ENCODE assay signal across 1 cellular context in the genomic region with DNA sequence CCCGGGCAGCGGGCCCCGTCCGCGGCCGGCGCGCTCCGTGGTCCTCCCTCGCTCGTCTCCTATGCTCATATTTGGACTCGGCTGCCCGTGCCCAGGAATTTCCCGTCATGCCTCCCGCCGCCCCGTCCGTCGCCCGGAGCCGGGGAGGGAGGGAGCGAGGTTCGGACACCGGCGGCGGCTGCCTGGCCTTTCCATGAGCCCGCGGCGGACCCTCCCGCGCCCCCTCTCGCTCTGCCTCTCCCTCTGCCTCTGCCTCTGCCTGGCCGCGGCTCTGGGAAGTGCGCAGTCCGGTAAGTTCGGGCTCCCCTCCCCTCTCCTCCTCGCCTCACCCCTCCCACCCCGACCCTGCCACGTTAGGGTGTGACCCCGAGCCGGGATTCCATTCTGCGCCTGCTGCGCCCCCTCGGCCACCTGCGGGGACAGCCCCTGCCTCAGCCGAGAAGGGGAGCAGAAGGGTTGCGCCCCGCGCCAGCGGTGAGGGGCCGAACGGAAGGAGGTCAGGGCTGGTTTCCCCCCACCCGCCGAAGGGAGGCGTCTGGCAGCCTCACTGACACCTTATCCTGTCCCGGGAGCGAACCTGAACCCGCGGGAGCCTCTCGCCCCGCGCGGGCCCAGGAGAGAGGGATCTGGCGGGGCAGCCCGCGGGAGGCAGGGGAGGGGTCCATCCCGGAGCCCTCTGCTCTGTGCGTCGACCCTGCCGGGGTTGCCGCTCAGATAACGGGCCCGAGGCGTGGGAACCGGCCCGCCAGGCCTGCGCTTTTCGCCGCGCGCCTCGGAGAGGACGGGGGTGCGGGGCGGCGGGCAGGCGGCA.
TF ChIP-seq lines count a peak whose summit lies in the region.

A gene (plus strand): TSS at position 108 of the 811 bp plus-strand sequence. CDS start 29,897 bp downstream, outside the sequence.

TF ChIP-seq in HEK293, 187 proteins besides CTCF, POLR2A, EP300 and RAD21 (continued from another document and continues in another):
- TF ChIP-seq, protein P1, sequence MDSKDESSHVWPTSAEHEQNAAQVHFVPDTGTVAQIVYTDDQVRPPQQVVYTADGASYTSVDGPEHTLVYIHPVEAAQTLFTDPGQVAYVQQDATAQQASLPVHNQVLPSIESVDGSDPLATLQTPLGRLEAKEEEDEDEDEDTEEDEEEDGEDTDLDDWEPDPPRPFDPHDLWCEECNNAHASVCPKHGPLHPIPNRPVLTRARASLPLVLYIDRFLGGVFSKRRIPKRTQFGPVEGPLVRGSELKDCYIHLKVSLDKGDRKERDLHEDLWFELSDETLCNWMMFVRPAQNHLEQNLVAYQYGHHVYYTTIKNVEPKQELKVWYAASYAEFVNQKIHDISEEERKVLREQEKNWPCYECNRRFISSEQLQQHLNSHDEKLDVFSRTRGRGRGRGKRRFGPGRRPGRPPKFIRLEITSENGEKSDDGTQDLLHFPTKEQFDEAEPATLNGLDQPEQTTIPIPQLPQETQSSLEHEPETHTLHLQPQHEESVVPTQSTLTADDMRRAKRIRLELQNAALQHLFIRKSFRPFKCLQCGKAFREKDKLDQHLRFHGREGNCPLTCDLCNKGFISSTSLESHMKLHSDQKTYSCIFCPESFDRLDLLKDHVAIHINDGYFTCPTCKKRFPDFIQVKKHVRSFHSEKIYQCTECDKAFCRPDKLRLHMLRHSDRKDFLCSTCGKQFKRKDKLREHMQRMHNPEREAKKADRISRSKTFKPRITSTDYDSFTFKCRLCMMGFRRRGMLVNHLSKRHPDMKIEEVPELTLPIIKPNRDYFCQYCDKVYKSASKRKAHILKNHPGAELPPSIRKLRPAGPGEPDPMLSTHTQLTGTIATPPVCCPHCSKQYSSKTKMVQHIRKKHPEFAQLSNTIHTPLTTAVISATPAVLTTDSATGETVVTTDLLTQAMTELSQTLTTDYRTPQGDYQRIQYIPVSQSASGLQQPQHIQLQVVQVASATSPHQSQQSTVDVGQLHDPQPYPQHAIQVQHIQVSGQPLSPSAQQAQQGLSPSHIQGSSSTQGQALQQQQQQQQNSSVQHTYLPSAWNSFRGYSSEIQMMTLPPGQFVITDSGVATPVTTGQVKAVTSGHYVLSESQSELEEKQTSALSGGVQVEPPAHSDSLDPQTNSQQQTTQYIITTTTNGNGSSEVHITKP (tag by site-specific recombination; IDR thresholded peaks at IDR 0.05), result peak; percentile 39
- TF ChIP-seq ZNF548 (tag by site-specific recombination; IDR thresholded peaks at IDR 0.05) (no peak), BCL11A (tag by site-specific recombination; IDR thresholded peaks at IDR 0.05; ENCODE audit: low read depth) (peak; percentile 71), IKZF3 (tag by site-specific recombination; IDR thresholded peaks at IDR 0.05) (0 out of 2 replicates have a peak, but pooled peaks have one; percentile 25), ZNF146 (tag by site-specific recombination; IDR thresholded peaks at IDR 0.05) (no peak), ZNF335 (tag by site-specific recombination; conservative IDR thresholded peaks at IDR 0.05) (peak; percentile 98), TRIM28 (IDR thresholded peaks at IDR 0.05; ENCODE audit: borderline replicate concordance, low read length) (no peak), SP3 (tag by site-specific recombination; IDR thresholded peaks at IDR 0.05) (peak; percentile 42; the same call in 1 of the 2 replicates), KLF1 (tag by site-specific recombination; IDR thresholded peaks at IDR 0.05) (peak; percentile 59), ZNF292 (tag by site-specific recombination; IDR thresholded peaks at IDR 0.05; ENCODE audit: borderline replicate concordance, low read depth) (no peak), ZBTB7A (tag by site-specific recombination; IDR thresholded peaks at IDR 0.05; ENCODE audit: low read depth) (0 out of 2 replicates have a peak, but pooled peaks have one; percentile 39), ZNF777 (tag by site-specific recombination; IDR thresholded peaks at IDR 0.05; ENCODE audit: borderline replicate concordance) (no peak; the same call in 1 of the 2 replicates), ZNF792 (tag by site-specific recombination; IDR thresholded peaks at IDR 0.05) (peak; percentile 36; the same call in 1 of the 2 replicates), ZNF776 (tag by site-specific recombination; IDR thresholded peaks at IDR 0.05; ENCODE audit: borderline replicate concordance) (no peak), KLF9 (tag by site-specific recombination; IDR thresholded peaks at IDR 0.05; ENCODE audit: low read depth) (peak; percentile 68; the same call in 1 of the 2 replicates), SP7 (tag by site-specific recombination; IDR thresholded peaks at IDR 0.05) (0 out of 2 replicates have a peak, but pooled peaks have one; percentile 31), ZNF768 (tag by site-specific recombination; IDR thresholded peaks at IDR 0.05) (no peak), HOXA7 (CRISPR knock-in tag; IDR thresholded peaks at IDR 0.05; ENCODE audit: borderline replicate concordance) (no peak), GFI1B (tag by site-specific recombination; IDR thresholded peaks at IDR 0.05) (no peak), ZNF624 (tag by site-specific recombination; IDR thresholded peaks at IDR 0.05) (no peak), EGR2 (tag by site-specific recombination; IDR thresholded peaks at IDR 0.05; ENCODE audit: low read depth) (no peak), ZSCAN30 (tag by site-specific recombination; IDR thresholded peaks at IDR 0.05) (peak; percentile 82), HOXC10 (CRISPR knock-in tag; IDR thresholded peaks at IDR 0.05) (no peak), SETDB1 (IDR thresholded peaks at IDR 0.05; ENCODE audit: insufficient read length, low read length) (no peak)
- TF ChIP-seq, protein P2, sequence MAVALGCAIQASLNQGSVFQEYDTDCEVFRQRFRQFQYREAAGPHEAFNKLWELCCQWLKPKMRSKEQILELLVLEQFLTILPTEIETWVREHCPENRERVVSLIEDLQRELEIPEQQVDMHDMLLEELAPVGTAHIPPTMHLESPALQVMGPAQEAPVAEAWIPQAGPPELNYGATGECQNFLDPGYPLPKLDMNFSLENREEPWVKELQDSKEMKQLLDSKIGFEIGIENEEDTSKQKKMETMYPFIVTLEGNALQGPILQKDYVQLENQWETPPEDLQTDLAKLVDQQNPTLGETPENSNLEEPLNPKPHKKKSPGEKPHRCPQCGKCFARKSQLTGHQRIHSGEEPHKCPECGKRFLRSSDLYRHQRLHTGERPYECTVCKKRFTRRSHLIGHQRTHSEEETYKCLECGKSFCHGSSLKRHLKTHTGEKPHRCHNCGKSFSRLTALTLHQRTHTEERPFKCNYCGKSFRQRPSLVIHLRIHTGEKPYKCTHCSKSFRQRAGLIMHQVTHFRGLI (tag by site-specific recombination; IDR thresholded peaks at IDR 0.05), result no peak
- TF ChIP-seq, protein P3, sequence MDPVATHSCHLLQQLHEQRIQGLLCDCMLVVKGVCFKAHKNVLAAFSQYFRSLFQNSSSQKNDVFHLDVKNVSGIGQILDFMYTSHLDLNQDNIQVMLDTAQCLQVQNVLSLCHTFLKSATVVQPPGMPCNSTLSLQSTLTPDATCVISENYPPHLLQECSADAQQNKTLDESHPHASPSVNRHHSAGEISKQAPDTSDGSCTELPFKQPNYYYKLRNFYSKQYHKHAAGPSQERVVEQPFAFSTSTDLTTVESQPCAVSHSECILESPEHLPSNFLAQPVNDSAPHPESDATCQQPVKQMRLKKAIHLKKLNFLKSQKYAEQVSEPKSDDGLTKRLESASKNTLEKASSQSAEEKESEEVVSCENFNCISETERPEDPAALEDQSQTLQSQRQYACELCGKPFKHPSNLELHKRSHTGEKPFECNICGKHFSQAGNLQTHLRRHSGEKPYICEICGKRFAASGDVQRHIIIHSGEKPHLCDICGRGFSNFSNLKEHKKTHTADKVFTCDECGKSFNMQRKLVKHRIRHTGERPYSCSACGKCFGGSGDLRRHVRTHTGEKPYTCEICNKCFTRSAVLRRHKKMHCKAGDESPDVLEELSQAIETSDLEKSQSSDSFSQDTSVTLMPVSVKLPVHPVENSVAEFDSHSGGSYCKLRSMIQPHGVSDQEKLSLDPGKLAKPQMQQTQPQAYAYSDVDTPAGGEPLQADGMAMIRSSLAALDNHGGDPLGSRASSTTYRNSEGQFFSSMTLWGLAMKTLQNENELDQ (tag by site-specific recombination; IDR thresholded peaks at IDR 0.05; ENCODE audit: low read depth), result no peak
- TF ChIP-seq, protein P4, sequence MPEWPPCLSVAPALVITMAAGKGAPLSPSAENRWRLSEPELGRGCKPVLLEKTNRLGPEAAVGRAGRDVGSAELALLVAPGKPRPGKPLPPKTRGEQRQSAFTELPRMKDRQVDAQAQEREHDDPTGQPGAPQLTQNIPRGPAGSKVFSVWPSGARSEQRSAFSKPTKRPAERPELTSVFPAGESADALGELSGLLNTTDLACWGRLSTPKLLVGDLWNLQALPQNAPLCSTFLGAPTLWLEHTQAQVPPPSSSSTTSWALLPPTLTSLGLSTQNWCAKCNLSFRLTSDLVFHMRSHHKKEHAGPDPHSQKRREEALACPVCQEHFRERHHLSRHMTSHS (tag by site-specific recombination; IDR thresholded peaks at IDR 0.05), result no peak
- TF ChIP-seq, protein P5, sequence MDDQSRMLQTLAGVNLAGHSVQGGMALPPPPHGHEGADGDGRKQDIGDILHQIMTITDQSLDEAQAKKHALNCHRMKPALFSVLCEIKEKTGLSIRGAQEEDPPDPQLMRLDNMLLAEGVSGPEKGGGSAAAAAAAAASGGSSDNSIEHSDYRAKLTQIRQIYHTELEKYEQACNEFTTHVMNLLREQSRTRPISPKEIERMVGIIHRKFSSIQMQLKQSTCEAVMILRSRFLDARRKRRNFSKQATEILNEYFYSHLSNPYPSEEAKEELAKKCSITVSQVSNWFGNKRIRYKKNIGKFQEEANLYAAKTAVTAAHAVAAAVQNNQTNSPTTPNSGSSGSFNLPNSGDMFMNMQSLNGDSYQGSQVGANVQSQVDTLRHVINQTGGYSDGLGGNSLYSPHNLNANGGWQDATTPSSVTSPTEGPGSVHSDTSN (CRISPR knock-in tag; IDR thresholded peaks at IDR 0.05), result peak; percentile 71; the same call in 1 of the 2 replicates
- TF ChIP-seq, protein P6, sequence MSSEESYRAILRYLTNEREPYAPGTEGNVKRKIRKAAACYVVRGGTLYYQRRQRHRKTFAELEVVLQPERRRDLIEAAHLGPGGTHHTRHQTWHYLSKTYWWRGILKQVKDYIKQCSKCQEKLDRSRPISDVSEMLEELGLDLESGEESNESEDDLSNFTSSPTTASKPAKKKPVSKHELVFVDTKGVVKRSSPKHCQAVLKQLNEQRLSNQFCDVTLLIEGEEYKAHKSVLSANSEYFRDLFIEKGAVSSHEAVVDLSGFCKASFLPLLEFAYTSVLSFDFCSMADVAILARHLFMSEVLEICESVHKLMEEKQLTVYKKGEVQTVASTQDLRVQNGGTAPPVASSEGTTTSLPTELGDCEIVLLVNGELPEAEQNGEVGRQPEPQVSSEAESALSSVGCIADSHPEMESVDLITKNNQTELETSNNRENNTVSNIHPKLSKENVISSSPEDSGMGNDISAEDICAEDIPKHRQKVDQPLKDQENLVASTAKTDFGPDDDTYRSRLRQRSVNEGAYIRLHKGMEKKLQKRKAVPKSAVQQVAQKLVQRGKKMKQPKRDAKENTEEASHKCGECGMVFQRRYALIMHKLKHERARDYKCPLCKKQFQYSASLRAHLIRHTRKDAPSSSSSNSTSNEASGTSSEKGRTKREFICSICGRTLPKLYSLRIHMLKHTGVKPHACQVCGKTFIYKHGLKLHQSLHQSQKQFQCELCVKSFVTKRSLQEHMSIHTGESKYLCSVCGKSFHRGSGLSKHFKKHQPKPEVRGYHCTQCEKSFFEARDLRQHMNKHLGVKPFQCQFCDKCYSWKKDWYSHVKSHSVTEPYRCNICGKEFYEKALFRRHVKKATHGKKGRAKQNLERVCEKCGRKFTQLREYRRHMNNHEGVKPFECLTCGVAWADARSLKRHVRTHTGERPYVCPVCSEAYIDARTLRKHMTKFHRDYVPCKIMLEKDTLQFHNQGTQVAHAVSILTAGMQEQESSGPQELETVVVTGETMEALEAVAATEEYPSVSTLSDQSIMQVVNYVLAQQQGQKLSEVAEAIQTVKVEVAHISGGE (tag by site-specific recombination; conservative IDR thresholded peaks at IDR 0.05; ENCODE audit: low read depth), result peak; percentile 43
- TF ChIP-seq, protein P7, sequence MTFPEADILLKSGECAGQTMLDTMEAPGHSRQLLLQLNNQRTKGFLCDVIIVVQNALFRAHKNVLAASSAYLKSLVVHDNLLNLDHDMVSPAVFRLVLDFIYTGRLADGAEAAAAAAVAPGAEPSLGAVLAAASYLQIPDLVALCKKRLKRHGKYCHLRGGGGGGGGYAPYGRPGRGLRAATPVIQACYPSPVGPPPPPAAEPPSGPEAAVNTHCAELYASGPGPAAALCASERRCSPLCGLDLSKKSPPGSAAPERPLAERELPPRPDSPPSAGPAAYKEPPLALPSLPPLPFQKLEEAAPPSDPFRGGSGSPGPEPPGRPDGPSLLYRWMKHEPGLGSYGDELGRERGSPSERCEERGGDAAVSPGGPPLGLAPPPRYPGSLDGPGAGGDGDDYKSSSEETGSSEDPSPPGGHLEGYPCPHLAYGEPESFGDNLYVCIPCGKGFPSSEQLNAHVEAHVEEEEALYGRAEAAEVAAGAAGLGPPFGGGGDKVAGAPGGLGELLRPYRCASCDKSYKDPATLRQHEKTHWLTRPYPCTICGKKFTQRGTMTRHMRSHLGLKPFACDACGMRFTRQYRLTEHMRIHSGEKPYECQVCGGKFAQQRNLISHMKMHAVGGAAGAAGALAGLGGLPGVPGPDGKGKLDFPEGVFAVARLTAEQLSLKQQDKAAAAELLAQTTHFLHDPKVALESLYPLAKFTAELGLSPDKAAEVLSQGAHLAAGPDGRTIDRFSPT (tag by site-specific recombination; IDR thresholded peaks at IDR 0.05), result peak; percentile 59; the same call in 1 of the 2 replicates
- TF ChIP-seq, protein P8, sequence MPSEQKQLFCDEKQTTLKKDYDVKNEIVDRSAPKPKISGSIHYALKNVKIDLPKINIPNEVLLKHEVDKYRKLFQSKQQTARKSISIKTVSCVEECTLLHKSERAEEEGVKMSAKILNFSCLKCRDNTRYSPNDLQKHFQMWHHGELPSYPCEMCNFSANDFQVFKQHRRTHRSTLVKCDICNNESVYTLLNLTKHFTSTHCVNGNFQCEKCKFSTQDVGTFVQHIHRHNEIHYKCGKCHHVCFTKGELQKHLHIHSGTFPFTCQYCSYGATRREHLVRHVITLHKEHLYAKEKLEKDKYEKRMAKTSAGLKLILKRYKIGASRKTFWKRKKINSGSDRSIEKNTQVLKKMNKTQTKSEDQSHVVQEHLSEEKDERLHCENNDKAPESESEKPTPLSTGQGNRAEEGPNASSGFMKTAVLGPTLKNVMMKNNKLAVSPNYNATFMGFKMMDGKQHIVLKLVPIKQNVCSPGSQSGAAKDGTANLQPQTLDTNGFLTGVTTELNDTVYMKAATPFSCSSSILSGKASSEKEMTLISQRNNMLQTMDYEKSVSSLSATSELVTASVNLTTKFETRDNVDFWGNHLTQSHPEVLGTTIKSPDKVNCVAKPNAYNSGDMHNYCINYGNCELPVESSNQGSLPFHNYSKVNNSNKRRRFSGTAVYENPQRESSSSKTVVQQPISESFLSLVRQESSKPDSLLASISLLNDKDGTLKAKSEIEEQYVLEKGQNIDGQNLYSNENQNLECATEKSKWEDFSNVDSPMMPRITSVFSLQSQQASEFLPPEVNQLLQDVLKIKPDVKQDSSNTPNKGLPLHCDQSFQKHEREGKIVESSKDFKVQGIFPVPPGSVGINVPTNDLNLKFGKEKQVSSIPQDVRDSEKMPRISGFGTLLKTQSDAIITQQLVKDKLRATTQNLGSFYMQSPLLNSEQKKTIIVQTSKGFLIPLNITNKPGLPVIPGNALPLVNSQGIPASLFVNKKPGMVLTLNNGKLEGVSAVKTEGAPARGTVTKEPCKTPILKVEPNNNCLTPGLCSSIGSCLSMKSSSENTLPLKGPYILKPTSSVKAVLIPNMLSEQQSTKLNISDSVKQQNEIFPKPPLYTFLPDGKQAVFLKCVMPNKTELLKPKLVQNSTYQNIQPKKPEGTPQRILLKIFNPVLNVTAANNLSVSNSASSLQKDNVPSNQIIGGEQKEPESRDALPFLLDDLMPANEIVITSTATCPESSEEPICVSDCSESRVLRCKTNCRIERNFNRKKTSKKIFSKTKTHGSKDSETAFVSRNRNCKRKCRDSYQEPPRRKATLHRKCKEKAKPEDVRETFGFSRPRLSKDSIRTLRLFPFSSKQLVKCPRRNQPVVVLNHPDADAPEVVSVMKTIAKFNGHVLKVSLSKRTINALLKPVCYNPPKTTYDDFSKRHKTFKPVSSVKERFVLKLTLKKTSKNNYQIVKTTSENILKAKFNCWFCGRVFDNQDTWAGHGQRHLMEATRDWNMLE (tag by site-specific recombination; conservative IDR thresholded peaks at IDR 0.05; ENCODE audit: low read depth), result no peak
